Comparison of ENCODE assay signal across 28 cellular contexts in the genomic region with DNA sequence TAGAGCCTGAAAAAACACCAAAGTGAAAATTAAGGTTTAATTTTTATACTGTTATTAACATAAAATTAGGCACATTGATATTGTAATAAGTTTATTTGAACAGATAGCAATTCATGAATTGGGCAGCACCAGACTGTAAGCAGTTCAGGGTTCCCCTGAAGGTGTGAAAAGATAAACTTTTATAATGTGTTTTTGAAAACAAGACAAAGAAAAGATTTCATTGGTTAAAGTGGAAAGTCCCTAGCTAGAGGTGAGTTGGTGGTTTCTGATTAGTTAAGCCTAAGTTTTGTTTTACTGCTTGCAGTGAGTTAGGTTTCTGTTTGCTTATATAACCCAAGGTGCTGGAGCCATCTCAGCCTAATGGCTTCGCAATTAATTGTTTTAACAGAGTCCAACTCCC.
A peak's percentile ranks its signal among the peaks of the same experiment; 100 is the strongest.
DNase-seq lines count a peak whose midpoint lies in the region; ATAC-seq and TF ChIP-seq lines count a peak whose summit lies in the region.
"Had no signal": no experiment of that assay in that cellular context is flagged by ENCODE, and none has a peak within 500 bp of the region (broad histone marks: within the 10 kb centered on the region; RNA-seq: fewer than 3 reads in every experiment).

No MANE protein-coding gene starts in this region.

- no peaks in the 10 kb centered on the region for H3K27me3 ChIP-seq in lower lobe of right lung (ENCODE audit: low read depth)
- H3K27me3 ChIP-seq: dorsolateral prefrontal cortex, foreskin keratinocyte, right lobe of liver, thyroid gland had no signal

- no peak for DNase-seq in stimulated activated naive CD8-positive, alpha-beta T cell treated with anti-CD3 and anti-CD28 coated beads, Interleukin-15, amount 100 ng/mL, for 72 hours
- no peak for DNase-seq in stimulated activated naive CD8-positive, alpha-beta T cell treated with anti-CD3 and anti-CD28 coated beads, Interleukin-15, Interleukin-2, amounts not matched to agents 100 U/mL and 50 U/mL, for 24 hours
- DNase-seq in stimulated activated effector memory CD8-positive, alpha-beta T cell treated with anti-CD3 and anti-CD28 coated beads, Interleukin-12 subunit alpha, Interleukin-12 subunit beta, amount 100 ng/mL, for 72 hours (ENCODE audit: low spot score in 2 of 2): no peak
- DNase-seq in lower lobe of right lung (no peak), amygdala (lab: John Stamatoyannopoulos, UW) (no peak)
- DNase-seq: activated CD8-positive, alpha-beta memory T cell treated with anti-CD3 and anti-CD28 coated beads, Interleukin-2, amount 10 ng/mL, durations not matched to agents 7 days and 5 days; activated gamma-delta T cell; anterior cingulate cortex; caudate nucleus; CD4-positive, alpha-beta T cell; dorsolateral prefrontal cortex; foreskin keratinocyte; GF-D8; hypothalamus; mesendoderm; natural killer cell; NCI-H1694 treated with DMSO at 0.1 percent for 48 hours; NCI-H2227 treated with DMSO at 0.1 percent for 48 hours; NCI-H82; right lobe of liver; thyroid gland had no signal

- no peaks in the 10 kb centered on the region for H3K36me3 Mint-ChIP-seq in stimulated activated effector memory CD8-positive, alpha-beta T cell treated with anti-CD3 and anti-CD28 coated beads, Interleukin-12 subunit alpha, Interleukin-12 subunit beta, amount 100 ng/mL, for 72 hours
- H3K36me3 Mint-ChIP-seq: IgD-negative memory B cell; natural killer cell; stimulated activated memory B cell treated with anti-CD40 and anti-IgM and Interleukin-4, amounts not matched to agents 10 μg/mL and 1 μg/mL and 100 μg/mL, for 72 hours had no signal

- peaks cover 16% of the 10 kb centered on the region for H3K4me1 Mint-ChIP-seq in stimulated activated naive CD8-positive, alpha-beta T cell treated with anti-CD3 and anti-CD28 coated beads, Interleukin-15, amount 100 ng/mL, for 72 hours
- peaks cover 13% of the 10 kb centered on the region for H3K4me1 Mint-ChIP-seq in stimulated activated effector memory CD8-positive, alpha-beta T cell treated with anti-CD3 and anti-CD28 coated beads, Interleukin-12 subunit alpha, Interleukin-12 subunit beta, amount 100 ng/mL, for 72 hours
- H3K4me1 Mint-ChIP-seq: IgD-negative memory B cell; natural killer cell; stimulated activated memory B cell treated with anti-CD40 and anti-IgM and Interleukin-4, amounts not matched to agents 10 μg/mL and 1 μg/mL and 100 μg/mL, for 72 hours had no signal

- H3K9me3 Mint-ChIP-seq in stimulated activated naive CD8-positive, alpha-beta T cell treated with anti-CD3 and anti-CD28 coated beads, Interleukin-15, amount 100 ng/mL, for 72 hours: peaks cover 11 to 14% of the 10 kb centered on the region in 2 donors
- H3K9me3 Mint-ChIP-seq in stimulated activated effector memory CD8-positive, alpha-beta T cell treated with anti-CD3 and anti-CD28 coated beads, Interleukin-12 subunit alpha, Interleukin-12 subunit beta, amount 100 ng/mL, for 72 hours: peaks cover 3% of the 10 kb centered on the region
- H3K9me3 Mint-ChIP-seq: CD4-positive, alpha-beta T cell; natural killer cell had no signal

- H3K27ac ChIP-seq in lower lobe of right lung: no peak overlapping the region
- H3K27ac ChIP-seq: dorsolateral prefrontal cortex, foreskin keratinocyte, HL-60, parathyroid adenoma, right lobe of liver, thyroid gland had no signal

- H3K27ac Mint-ChIP-seq in stimulated activated naive CD8-positive, alpha-beta T cell treated with anti-CD3 and anti-CD28 coated beads, Interleukin-15, amount 100 ng/mL, for 72 hours: peak overlapping the region; percentile 29 to 84
- H3K27ac Mint-ChIP-seq in stimulated activated effector memory CD8-positive, alpha-beta T cell treated with anti-CD3 and anti-CD28 coated beads, Interleukin-12 subunit alpha, Interleukin-12 subunit beta, amount 100 ng/mL, for 72 hours: no peak overlapping the region
- H3K27ac Mint-ChIP-seq: CD4-positive, alpha-beta T cell; IgD-negative memory B cell; natural killer cell; stimulated activated memory B cell treated with anti-CD40 and anti-IgM and Interleukin-4, amounts not matched to agents 10 μg/mL and 1 μg/mL and 100 μg/mL, for 72 hours had no signal

- intact Hi-C loops in lower lobe of right lung (cut with DNase I): no loop called here

- no peaks in the 10 kb centered on the region for H3K36me3 ChIP-seq in lower lobe of right lung
- H3K36me3 ChIP-seq: right lobe of liver, thyroid gland had no signal

- H3K4me3 Mint-ChIP-seq in stimulated activated naive CD8-positive, alpha-beta T cell treated with anti-CD3 and anti-CD28 coated beads, Interleukin-15, amount 100 ng/mL, for 72 hours: no peak overlapping the region
- no peak overlapping the region for H3K4me3 Mint-ChIP-seq in stimulated activated effector memory CD8-positive, alpha-beta T cell treated with anti-CD3 and anti-CD28 coated beads, Interleukin-12 subunit alpha, Interleukin-12 subunit beta, amount 100 ng/mL, for 72 hours
- H3K4me3 Mint-ChIP-seq: activated CD8-positive, alpha-beta memory T cell treated with anti-CD3 and anti-CD28 coated beads, Interleukin-2, amount 10 ng/mL, durations not matched to agents 7 days and 5 days; CD4-positive, alpha-beta T cell; IgD-negative memory B cell; natural killer cell; stimulated activated memory B cell treated with anti-CD40 and anti-IgM and Interleukin-4, amounts not matched to agents 10 μg/mL and 1 μg/mL and 100 μg/mL, for 72 hours had no signal

- no peaks in the 10 kb centered on the region for H3K27me3 Mint-ChIP-seq in stimulated activated naive CD8-positive, alpha-beta T cell treated with anti-CD3 and anti-CD28 coated beads, Interleukin-15, amount 100 ng/mL, for 72 hours
- H3K27me3 Mint-ChIP-seq: activated CD8-positive, alpha-beta memory T cell treated with anti-CD3 and anti-CD28 coated beads, Interleukin-2, amount 10 ng/mL, durations not matched to agents 7 days and 5 days; CD4-positive, alpha-beta T cell; IgD-negative memory B cell; stimulated activated memory B cell treated with anti-CD40 and anti-IgM and Interleukin-4, amounts not matched to agents 10 μg/mL and 1 μg/mL and 100 μg/mL, for 72 hours had no signal

- no peaks in the 10 kb centered on the region for H3K4me1 ChIP-seq in lower lobe of right lung
- H3K4me1 ChIP-seq: foreskin keratinocyte, parathyroid adenoma, right lobe of liver, thyroid gland had no signal

- no peak for TF ChIP-seq CTCF in lower lobe of right lung (IDR thresholded peaks at IDR 0.05)

- no peak overlapping the region for H3K4me3 ChIP-seq in lower lobe of right lung
- H3K4me3 ChIP-seq: dorsolateral prefrontal cortex, right lobe of liver, thyroid gland had no signal

- peaks cover 4% of the 10 kb centered on the region for H3K9me3 ChIP-seq in lower lobe of right lung
- H3K9me3 ChIP-seq: right lobe of liver, thyroid gland had no signal

- ATAC-seq in stimulated activated naive CD8-positive, alpha-beta T cell treated with anti-CD3 and anti-CD28 coated beads, Interleukin-15, amount 100 ng/mL, for 72 hours: peak; percentile 92
- ATAC-seq in stimulated activated naive CD8-positive, alpha-beta T cell treated with anti-CD3 and anti-CD28 coated beads, Interleukin-15, Interleukin-2, amounts not matched to agents 100 U/mL and 50 U/mL, for 24 hours: no peak
- peak; percentile 62 for ATAC-seq in GM21576 (IDR thresholded peaks at IDR 0.05; ENCODE audit: unreplicated experiment)
- ATAC-seq in HG03342 (IDR thresholded peaks at IDR 0.05; ENCODE audit: unreplicated experiment): peak; percentile 63
- ATAC-seq in stimulated activated effector memory CD8-positive, alpha-beta T cell treated with anti-CD3 and anti-CD28 coated beads, Interleukin-12 subunit alpha, Interleukin-12 subunit beta, amount 100 ng/mL, for 72 hours: peak; percentile 75
- ATAC-seq in lower lobe of right lung: no peak
- no peak for ATAC-seq in GM19397 (IDR thresholded peaks at IDR 0.05; ENCODE audit: unreplicated experiment)
- ATAC-seq: activated CD8-positive, alpha-beta memory T cell treated with anti-CD3 and anti-CD28 coated beads, Interleukin-2, amount 10 ng/mL, durations not matched to agents 7 days and 5 days; foreskin keratinocyte; right lobe of liver; stimulated activated memory B cell treated with anti-CD40 and anti-IgM and Interleukin-4, amounts not matched to agents 10 μg/mL and 1 μg/mL and 100 μg/mL, for 72 hours had no signal

Comparison
In these comparisons a context has a peak if more than half of its experiments do, and no peak if none do; other contexts are left out.
1. ATAC-seq: peak in stimulated activated naive CD8-positive, alpha-beta T cell treated with anti-CD3 and anti-CD28 coated beads, Interleukin-15, amount 100 ng/mL, for 72 hours (single experiment), GM21576 (single experiment), HG03342 (single experiment) and stimulated activated effector memory CD8-positive, alpha-beta T cell treated with anti-CD3 and anti-CD28 coated beads, Interleukin-12 subunit alpha, Interleukin-12 subunit beta, amount 100 ng/mL, for 72 hours (single experiment); none in stimulated activated naive CD8-positive, alpha-beta T cell treated with anti-CD3 and anti-CD28 coated beads, Interleukin-15, Interleukin-2, amounts not matched to agents 100 U/mL and 50 U/mL, for 24 hours (single experiment), lower lobe of right lung (0 of 2) and GM19397 (single experiment).